ENCODE assay signal across 8 cellular contexts in genomic region chr9:36486933-36487481, GRCh38.
DNase-seq lines count a peak whose midpoint lies in the region; ATAC-seq and TF ChIP-seq lines count a peak whose summit lies in the region.

No MANE protein-coding gene starts in this region.

- peak; percentile 5 for TF ChIP-seq POLR2A in NB4 (IDR thresholded peaks at IDR 0.05; ENCODE audit: extremely low read depth, insufficient read length)

- no peaks in the 10 kb centered on the region for H3K36me3 Mint-ChIP-seq in natural killer cell treated with Interleukin-12 subunit alpha and Interleukin-12 subunit beta and Interleukin-15 and Interleukin-18, amount 100 ng/mL, for 72 hours

- peak overlapping the region; percentile 84 for H3K4me3 Mint-ChIP-seq in natural killer cell treated with Interleukin-12 subunit alpha and Interleukin-12 subunit beta and Interleukin-15 and Interleukin-18, amount 100 ng/mL, for 72 hours

- peak overlapping the region; percentile 52 to 71 for H3K27ac Mint-ChIP-seq in natural killer cell treated with Interleukin-12 subunit alpha and Interleukin-12 subunit beta and Interleukin-15 and Interleukin-18, amount 100 ng/mL, for 72 hours

- no peaks in the 10 kb centered on the region for H3K9me3 ChIP-seq in thoracic aorta

- peaks cover 10 to 26% of the 10 kb centered on the region in 2 donors for H3K4me1 ChIP-seq in thoracic aorta (ENCODE audit: control insufficient read depth in 1 of 2, low read depth in 2 of 2)

- ATAC-seq in GM18498 (IDR thresholded peaks at IDR 0.05; ENCODE audit: unreplicated experiment) (peak; percentile 41), HG02588 (IDR thresholded peaks at IDR 0.05; ENCODE audit: unreplicated experiment) (peak; percentile 41), esophagus mucosa (peak; percentile 29), thoracic aorta (ENCODE audit: insufficient number of reproducible peaks, low FRiP score, low read depth) (peak; percentile 21)
- peak; percentile 45 to 65 for ATAC-seq in natural killer cell treated with Interleukin-12 subunit alpha and Interleukin-12 subunit beta and Interleukin-15 and Interleukin-18, amount 100 ng/mL, for 72 hours

- no peaks in the 10 kb centered on the region for H3K27me3 ChIP-seq in thoracic aorta (replicated peaks; ENCODE audit: insufficient read depth)

- H3K27me3 Mint-ChIP-seq in natural killer cell treated with Interleukin-12 subunit alpha and Interleukin-12 subunit beta and Interleukin-15 and Interleukin-18, amount 100 ng/mL, for 72 hours: no peaks in the 10 kb centered on the region

- DNase-seq in NB4 (ENCODE audit: low read depth) (peak; percentile 81), thoracic aorta (ENCODE audit: low spot score) (peak; percentile 8), NCI-H774 (lab: John Stamatoyannopoulos, UW) (no peak)
- peak; percentile 47 for DNase-seq in activated CD8-positive, alpha-beta memory T cell treated with anti-CD3 and anti-CD28 coated beads, Interleukin-2, amount 50 U/mL, for 4 hours
- peak; percentile 73 for DNase-seq in natural killer cell treated with Interleukin-12 subunit alpha and Interleukin-12 subunit beta and Interleukin-15 and Interleukin-18, amount 100 ng/mL, for 72 hours (ENCODE audit: low spot score)

- TF ChIP-seq CTCF in NB4 (IDR thresholded peaks at IDR 0.05; ENCODE audit: low read depth, low read length) (no peak), thoracic aorta (IDR thresholded peaks at IDR 0.05) (no peak)

- H3K9me3 Mint-ChIP-seq in natural killer cell treated with Interleukin-12 subunit alpha and Interleukin-12 subunit beta and Interleukin-15 and Interleukin-18, amount 100 ng/mL, for 72 hours: no peaks in the 10 kb centered on the region

- peak overlapping the region; percentile 59 to 84 for H3K27ac ChIP-seq in thoracic aorta

- H3K4me1 Mint-ChIP-seq in natural killer cell treated with Interleukin-12 subunit alpha and Interleukin-12 subunit beta and Interleukin-15 and Interleukin-18, amount 100 ng/mL, for 72 hours (ENCODE audit: low read depth in 2 of 2): peaks cover 34 to 51% of the 10 kb centered on the region in 2 donors

- H3K4me3 ChIP-seq in NB4 (ENCODE audit: low read depth, low read length) (peak overlapping the region; percentile 76), thoracic aorta (peak overlapping the region; percentile 97)

- H3K36me3 ChIP-seq in thoracic aorta: no peaks in the 10 kb centered on the region
